ENCODE assay signal across 1 cellular context in the genomic region with DNA sequence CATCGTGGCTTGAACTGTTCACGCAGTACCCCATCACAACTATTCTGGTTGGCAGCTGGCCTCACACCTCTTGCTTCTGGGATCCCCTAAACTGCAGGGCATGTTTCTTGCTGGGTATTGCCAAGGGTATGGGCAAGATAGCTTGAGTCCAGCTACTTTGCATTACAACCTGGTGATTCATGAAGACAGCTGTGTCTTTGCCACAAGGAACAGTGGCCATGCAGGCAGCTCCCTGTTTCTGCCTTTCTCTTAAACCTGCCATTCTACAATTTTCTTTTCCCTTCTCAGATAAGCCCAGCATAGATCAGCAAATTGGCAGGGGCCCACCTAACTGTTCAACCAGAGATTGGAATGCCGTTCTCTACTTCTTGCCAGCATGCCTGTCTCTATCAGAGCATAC.
TF ChIP-seq lines count a peak whose summit lies in the region.

No MANE protein-coding gene starts in this region.

TF ChIP-seq in IMR-90, 13 proteins besides CTCF, POLR2A, EP300 and RAD21 (continued from another document):
- no peak for TF ChIP-seq RCOR1 (IDR thresholded peaks at IDR 0.05; ENCODE audit: insufficient replicate concordance, low read length)
- TF ChIP-seq FOS (IDR thresholded peaks at IDR 0.05; ENCODE audit: low read depth, low read length) = no peak
- no peak for TF ChIP-seq CEBPB (IDR thresholded peaks at IDR 0.05; ENCODE audit: low read depth, low read length)
- no peak for TF ChIP-seq SMC3 (IDR thresholded peaks at IDR 0.05; ENCODE audit: low read depth, low read length)
TF ChIP-seq in IMR-90: peak in this region for 0.
